Comparison of ENCODE assay signal across 17 cellular contexts in genomic region chr5:120767171-120767820, GRCh38.
DNase-seq lines count a peak whose midpoint lies in the region; ATAC-seq and TF ChIP-seq lines count a peak whose summit lies in the region.
"Had no signal": no experiment of that assay in that cellular context is flagged by ENCODE, and none has a peak within 500 bp of the region (broad histone marks: within the 10 kb centered on the region; RNA-seq: fewer than 3 reads in every experiment).

No MANE protein-coding gene starts in this region.

- H3K9ac ChIP-seq in SK-N-MC (ENCODE audit: insufficient read length) = no peak overlapping the region
- H3K9ac ChIP-seq: SK-N-SH had no signal

- H3K4me3 ChIP-seq in ACC112 (ENCODE audit: low read depth, low read length) (no peak overlapping the region), SK-N-MC (peak overlapping the region; percentile 2; the same call in 1 of the 2 replicates), fibroblast of the aortic adventitia (ENCODE audit: low read depth, low read length) (no peak overlapping the region)
- H3K4me3 ChIP-seq: colonic mucosa, suprapubic skin had no signal

- H3K27ac ChIP-seq in ACC112 (ENCODE audit: low read depth, low read length) (peak overlapping the region; percentile 34), SK-N-MC (0 out of 2 replicates have a peak overlapping the region, but pooled peaks have one; percentile 10)
- H3K27ac ChIP-seq: colonic mucosa, suprapubic skin had no signal

- H3K27me3 ChIP-seq in ACC112 (ENCODE audit: insufficient read depth, low read length) = no peaks in the 10 kb centered on the region
- H3K27me3 ChIP-seq: colonic mucosa, suprapubic skin had no signal

- no peak for TF ChIP-seq CTCF in fibroblast of the aortic adventitia (IDR thresholded peaks at IDR 0.05; ENCODE audit: insufficient read depth, low read length)
- no peak for TF ChIP-seq CTCF in omental fat pad (IDR thresholded peaks at IDR 0.05)

- no peaks in the 10 kb centered on the region for H3K9me3 ChIP-seq in SK-N-MC (ENCODE audit: low read depth, low read length)
- H3K9me3 ChIP-seq: colonic mucosa, SK-N-SH, suprapubic skin had no signal

- ATAC-seq in GM18907 (IDR thresholded peaks at IDR 0.05; ENCODE audit: unreplicated experiment) = no peak
- ATAC-seq in omental fat pad (ENCODE audit: low FRiP score) = no peak
- ATAC-seq: activated naive CD8-positive, alpha-beta T cell treated with anti-CD3 and anti-CD28 coated beads, Interleukin-2, amount 50 U/mL, for 24 hours; naive thymus-derived CD8-positive, alpha-beta T cell had no signal

- H3K36me3 ChIP-seq in ACC112 (ENCODE audit: insufficient read depth, low read length) (no peaks in the 10 kb centered on the region), SK-N-MC (ENCODE audit: insufficient read depth, low read length) (no peaks in the 10 kb centered on the region)
- H3K36me3 ChIP-seq: colonic mucosa, suprapubic skin had no signal

- H2AFZ ChIP-seq in ACC112 (ENCODE audit: low read length, unreplicated experiment) = no peak overlapping the region

- peaks cover 17% of the 10 kb centered on the region for H3K4me1 ChIP-seq in ACC112 (ENCODE audit: control insufficient read depth, insufficient read depth, low read length, unreplicated experiment)
- H3K4me1 ChIP-seq: colonic mucosa had no signal

- peak; percentile 34 for DNase-seq in HS-5 (ENCODE audit: low read depth)
- peak; percentile 62 for DNase-seq in SK-N-MC (ENCODE audit: low read depth, low spot score)
- DNase-seq in fibroblast of the aortic adventitia (ENCODE audit: low read depth) = peak; percentile 84
- no peak for DNase-seq in NCI-H146 (lab: John Stamatoyannopoulos, UW)
- no peak for DNase-seq in NCI-H510A (lab: John Stamatoyannopoulos, UW)
- no peak for DNase-seq in omental fat pad (ENCODE audit: low spot score)
- DNase-seq: activated CD4-positive, alpha-beta memory T cell treated with anti-CD3 and anti-CD28 coated beads for 36 hours; activated naive CD8-positive, alpha-beta T cell treated with anti-CD3 and anti-CD28 coated beads, Interleukin-2, amount 50 U/mL, for 24 hours; activated T-cell treated with anti-CD3 and anti-CD28 coated beads, Interleukin-2, amount 50 U/mL, for 48 hours; Calu3; colonic mucosa; naive thymus-derived CD8-positive, alpha-beta T cell; NCI-H1092 treated with DMSO at 0.1 percent for 48 hours; SK-N-SH had no signal

- no peaks in the 10 kb centered on the region for H3K79me2 ChIP-seq in ACC112 (ENCODE audit: control insufficient read depth, insufficient read depth, low read length, unreplicated experiment)

Comparison
In these comparisons a context has a peak if more than half of its experiments do, and no peak if none do; other contexts are left out.
1. DNase-seq: peak in HS-5 (single experiment), SK-N-MC (single experiment) and fibroblast of the aortic adventitia (single experiment); none in NCI-H146 (single experiment), NCI-H510A (single experiment) and omental fat pad (single experiment).